Comparison of ENCODE assay signal across 8 cellular contexts in the genomic region with DNA sequence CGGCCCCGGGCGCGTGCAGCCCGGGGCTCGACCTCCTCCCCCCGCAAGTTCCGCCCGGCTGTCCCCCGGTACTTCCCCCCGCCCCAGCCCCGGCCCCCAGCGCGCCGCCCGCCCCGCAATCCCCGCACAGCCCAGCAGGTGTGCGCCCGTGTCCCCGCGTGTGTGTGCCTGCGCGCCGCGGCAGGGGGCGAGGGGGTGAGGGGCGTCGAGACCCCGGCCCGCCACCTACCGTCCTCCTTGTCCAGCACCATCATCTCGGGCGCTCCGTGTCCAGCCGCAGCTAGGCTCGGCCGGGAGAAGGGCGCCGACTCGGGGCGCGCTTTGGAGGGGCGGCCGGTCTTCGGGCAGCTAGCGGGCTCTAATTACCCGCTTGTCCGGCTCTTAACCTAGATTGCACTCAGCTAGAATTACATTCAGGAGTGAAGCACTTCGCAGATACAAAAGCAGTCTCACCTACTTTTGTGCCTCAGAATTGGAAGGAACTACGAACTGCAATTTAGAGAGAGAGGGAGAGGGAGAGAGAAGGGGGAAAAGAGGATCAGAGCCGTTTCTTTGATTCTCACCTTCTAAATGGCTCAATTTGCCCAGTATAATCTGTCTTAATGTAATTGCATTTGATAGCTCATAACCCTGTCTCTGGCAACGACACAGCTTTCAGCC. TPM values are rescaled to one million over a fixed set of nuclear protein-coding genes. Genes with fewer than 3 reads are reported as not detected.
A peak's percentile ranks its signal among the peaks of the same experiment; 100 is the strongest.
DNase-seq lines count a peak whose midpoint lies in the region; ATAC-seq and TF ChIP-seq lines count a peak whose summit lies in the region.

No MANE protein-coding gene starts in this region.

- H3K4me3 ChIP-seq in NT2/D1 (ENCODE audit: insufficient read length, low read depth) (peak overlapping the region; percentile 55), esophagus muscularis mucosa (peak overlapping the region; percentile 61 to 72 (median 64)), ovary (peak overlapping the region; percentile 41)

- peaks cover 12% of the 10 kb centered on the region for H3K4me1 Mint-ChIP-seq in activated CD8-positive, alpha-beta memory T cell treated with anti-CD3 and anti-CD28 coated beads, Interleukin-2, amount 10 ng/mL, durations not matched to agents 7 days and 5 days

- TF ChIP-seq EP300 in esophagus muscularis mucosa (IDR thresholded peaks at IDR 0.05), result no peak
- TF ChIP-seq EP300 in ovary (IDR thresholded peaks at IDR 0.05), result no peak

- peaks cover 21% of the 10 kb centered on the region for H3K4me1 ChIP-seq in NT2/D1 (ENCODE audit: insufficient read depth, insufficient read length)
- peaks cover 21 to 42% (median 40%) of the 10 kb centered on the region in 4 donors for H3K4me1 ChIP-seq in esophagus muscularis mucosa
- H3K4me1 ChIP-seq in ovary (ENCODE audit: insufficient read depth), result peaks cover 5% of the 10 kb centered on the region

- intact Hi-C loops in esophagus muscularis mucosa (cut with DNase I), result loop anchor here (1.0 to 10.0 kb wide), 2 partner anchors 38 to 258 kb away; no protein-coding TSS in a partner anchor
- intact Hi-C loops in ovary (cut with DNase I), result no loop called here

- H3K36me3 ChIP-seq in NT2/D1 (ENCODE audit: insufficient read depth, insufficient read length, low read length), result no peaks in the 10 kb centered on the region
- H3K36me3 ChIP-seq in esophagus muscularis mucosa, result no peaks in the 10 kb centered on the region
- no peaks in the 10 kb centered on the region for H3K36me3 ChIP-seq in ovary

- H3K4me3 Mint-ChIP-seq in activated CD8-positive, alpha-beta memory T cell treated with anti-CD3 and anti-CD28 coated beads, Interleukin-2, amount 10 ng/mL, durations not matched to agents 7 days and 5 days, result no peak overlapping the region

- in situ Hi-C loops in ACHN (cut with HindIII; ENCODE audit: low pct_ligation_motif_present, low pct_unique_long_range_greater_than_20kb, low sequenced_read_pairs), result no loop called here

- TF ChIP-seq CTCF in esophagus muscularis mucosa (IDR thresholded peaks at IDR 0.05), result peak in 1 of 3 experiments; percentile 16
- TF ChIP-seq CTCF in ovary (IDR thresholded peaks at IDR 0.05), result no peak

- 1% methylated on average over 26 of the region's 53 CpGs for WGBS in esophagus muscularis mucosa
- 0 to 1% (median 0%) methylated on average over 23 to 53 of the region's 53 CpGs for WGBS in ovary, 3 donors

- CTCF ChIA-PET in activated CD8-positive, alpha-beta memory T cell treated with anti-CD3 and anti-CD28 coated beads, Interleukin-2, amount 10 ng/mL, durations not matched to agents 7 days and 5 days (lab: Charles Lee), result interaction anchor here (0.7 to 3.3 kb wide), 30 partner anchors 9 to 548 kb away, joined by 3 to 19 read pairs (median 6); a partner anchor contains a TSS

- peak overlapping the region; percentile 56 for H3K27ac Mint-ChIP-seq in activated CD8-positive, alpha-beta memory T cell treated with anti-CD3 and anti-CD28 coated beads, Interleukin-2, amount 10 ng/mL, durations not matched to agents 7 days and 5 days

- H3K27me3 ChIP-seq in NT2/D1 (ENCODE audit: insufficient read depth, insufficient read length), result peaks cover 59% of the 10 kb centered on the region
- peaks cover 0 to 62% (median 22%) of the 10 kb centered on the region in 4 donors for H3K27me3 ChIP-seq in esophagus muscularis mucosa
- H3K27me3 ChIP-seq in ovary, result no peaks in the 10 kb centered on the region

- no peaks in the 10 kb centered on the region for H3K9me3 Mint-ChIP-seq in activated CD8-positive, alpha-beta memory T cell treated with anti-CD3 and anti-CD28 coated beads, Interleukin-2, amount 10 ng/mL, durations not matched to agents 7 days and 5 days (ENCODE audit: low read depth)

- H3K27me3 Mint-ChIP-seq in activated CD8-positive, alpha-beta memory T cell treated with anti-CD3 and anti-CD28 coated beads, Interleukin-2, amount 10 ng/mL, durations not matched to agents 7 days and 5 days, result peaks cover 82% of the 10 kb centered on the region

- peak; percentile 8 for ATAC-seq in activated CD8-positive, alpha-beta memory T cell treated with anti-CD3 and anti-CD28 coated beads, Interleukin-2, amount 10 ng/mL, durations not matched to agents 7 days and 5 days
- ATAC-seq in GM19324 (IDR thresholded peaks at IDR 0.05; ENCODE audit: low FRiP score, unreplicated experiment), result no peak
- no peak for ATAC-seq in GM19328 (IDR thresholded peaks at IDR 0.05; ENCODE audit: unreplicated experiment)

- H3K9ac ChIP-seq in NT2/D1 (ENCODE audit: insufficient read length, low read depth), result peak overlapping the region; percentile 82

- H3K36me3 Mint-ChIP-seq in activated CD8-positive, alpha-beta memory T cell treated with anti-CD3 and anti-CD28 coated beads, Interleukin-2, amount 10 ng/mL, durations not matched to agents 7 days and 5 days, result no peaks in the 10 kb centered on the region

- DNase-seq in activated CD8-positive, alpha-beta memory T cell treated with anti-CD3 and anti-CD28 coated beads, Interleukin-2, amount 10 ng/mL, durations not matched to agents 7 days and 5 days, result no peak
- no peak for DNase-seq in activated CD8-positive, alpha-beta memory T cell treated with anti-CD3 and anti-CD28 coated beads for 24 hours
- no peak for DNase-seq in NT2/D1 (ENCODE audit: low read depth, low spot score)
- no peak for DNase-seq in esophagus muscularis mucosa (ENCODE audit: extremely low spot score)
- peak in 3 of 5 donors; percentile 20 to 43 (median 28) for DNase-seq in ovary
- DNase-seq in ACHN, result no peak

- H3K27ac ChIP-seq in esophagus muscularis mucosa (replicated peaks in 1 of 4) (peak overlapping the region in 2 of 4 donors; percentile 45 to 60), ovary (no peak overlapping the region)

- TF ChIP-seq POLR2A in esophagus muscularis mucosa (IDR thresholded peaks at IDR 0.05; ENCODE audit: low read depth) (no peak), ovary (IDR thresholded peaks at IDR 0.05) (no peak)

- H3K9me3 ChIP-seq in NT2/D1 (ENCODE audit: insufficient read depth, low read length), result no peaks in the 10 kb centered on the region; the same call in 1 of the 2 replicates
- H3K9me3 ChIP-seq in esophagus muscularis mucosa, result no peaks in the 10 kb centered on the region
- H3K9me3 ChIP-seq in ovary, result no peaks in the 10 kb centered on the region

RNA-seq across cellular contexts. Expression of a gene that starts 0.4 kb away (rescaled TPM):
- total RNA-seq in activated CD8-positive, alpha-beta memory T cell treated with anti-CD3 and anti-CD28 coated beads, Interleukin-2, amount 10 ng/mL, durations not matched to agents 7 days and 5 days, result not detected
- total RNA-seq in esophagus muscularis mucosa (under 1 TPM in 1 of 4 donors, not detected in 3; 0.50 TPM), ovary (under 1 TPM in 2 of 7 donors, not detected in 5; 0.32 to 0.55 TPM)
- under 1 TPM in 1 of 2 donors, not detected in 1; 0.18 TPM for polyA plus RNA-seq in ovary

Comparison
In these comparisons a context has a peak if more than half of its experiments do, and no peak if none do; other contexts are left out.
1. DNase-seq: peak in ovary (3 of 5); none in activated CD8-positive, alpha-beta memory T cell treated with anti-CD3 and anti-CD28 coated beads, Interleukin-2, amount 10 ng/mL, durations not matched to agents 7 days and 5 days (single experiment), activated CD8-positive, alpha-beta memory T cell treated with anti-CD3 and anti-CD28 coated beads for 24 hours (single experiment), NT2/D1 (single experiment), esophagus muscularis mucosa (single experiment) and ACHN (single experiment).
2. Peak in every context shown above with its lines, with median percentiles within 50 percentile points of each other: H3K4me3 ChIP-seq.